In genomic region chr15:60918234-60918964, GRCh38 we compare ENCODE assay signal across 13 cellular contexts.
A peak's percentile ranks its signal among the peaks of the same experiment; 100 is the strongest.
DNase-seq lines count a peak whose midpoint lies in the region; ATAC-seq and TF ChIP-seq lines count a peak whose summit lies in the region.
"Had no signal": no experiment of that assay in that cellular context is flagged by ENCODE, and none has a peak within 500 bp of the region (broad histone marks: within the 10 kb centered on the region; RNA-seq: fewer than 3 reads in every experiment).

No MANE protein-coding gene starts in this region.

- no peak for TF ChIP-seq POLR2A in right lobe of liver (IDR thresholded peaks at IDR 0.05)

- DNase-seq in NCI-H1105 (lab: John Stamatoyannopoulos, UW) (peak; percentile 79), mammary epithelial cell (peak; percentile 12), right lobe of liver (no peak), NCI-H526 treated with DMSO at 0.1 percent for 48 hours (lab: John Stamatoyannopoulos, UW) (no peak)
- no peak for DNase-seq in activated CD4-positive, alpha-beta T cell treated with anti-CD3 and anti-CD28 coated beads for 48 hours
- no peak for DNase-seq in stimulated activated CD8-positive, alpha-beta memory T cell treated with anti-CD3 and anti-CD28 coated beads, Interleukin-4, amount 100 ng/mL, for 48 hours
- DNase-seq: activated gamma-delta T cell; effector CD8-positive, alpha-beta T cell; EL; NCI-H187 treated with DMSO at 0.1 percent for 48 hours; SIG-M5 had no signal

- ATAC-seq in right lobe of liver, result no peak

- H3K4me1 ChIP-seq in mammary epithelial cell (ENCODE audit: insufficient read depth, low read length) (no peaks in the 10 kb centered on the region), right lobe of liver (peaks cover 0 to 49% (median 14%) of the 10 kb centered on the region in 4 donors)

- H3K4me3 ChIP-seq in mammary epithelial cell (replicated peaks in 1 of 3; ENCODE audit: insufficient read depth in 1 of 3, low read depth in 2 of 3, low read length in 3 of 3), result no peak overlapping the region
- H3K4me3 ChIP-seq in right lobe of liver, result no peak overlapping the region
- H3K4me3 ChIP-seq: BLaER1 treated with 17β-estradiol and CSF1 and Interleukin-3, amounts not matched to agents 10 nM and 100 nM had no signal

- H3K4me2 ChIP-seq in mammary epithelial cell (ENCODE audit: insufficient read depth, low read depth, low read length), result no peak overlapping the region

- dilution Hi-C loops in mammary epithelial cell (cut with HindIII; ENCODE audit: low sequenced_read_pairs), result no loop called here

- in situ Hi-C loops in mammary epithelial cell (cut with MboI; ENCODE audit: low sequenced_read_pairs in 2 of 2), result no loop called here

- CTCF ChIA-PET in mammary epithelial cell (lab: Charles Lee; ENCODE audit: low non-redundant PET), result no interaction called here

- H3K27ac ChIP-seq in mammary epithelial cell (ENCODE audit: insufficient read depth, low read depth, low read length) (no peak overlapping the region), right lobe of liver (peak overlapping the region in 2 of 3 donors; percentile 82 to 85), temporal lobe (ENCODE audit: low read depth, low read length) (peak overlapping the region; percentile 71)

- H3K9me3 ChIP-seq in mammary epithelial cell (replicated peaks; ENCODE audit: insufficient read depth, low read length) (no peaks in the 10 kb centered on the region), right lobe of liver (no peaks in the 10 kb centered on the region)

- H2AFZ ChIP-seq in mammary epithelial cell (ENCODE audit: low read depth, low read length), result no peak overlapping the region

- no peaks in the 10 kb centered on the region for H3K36me3 ChIP-seq in mammary epithelial cell (ENCODE audit: insufficient read depth, low read length)
- H3K36me3 ChIP-seq in right lobe of liver, result no peaks in the 10 kb centered on the region
- H3K36me3 ChIP-seq: BLaER1 treated with 17β-estradiol and CSF1 and Interleukin-3, amounts not matched to agents 10 nM and 100 nM had no signal

- TF ChIP-seq CTCF in mammary epithelial cell (conservative IDR thresholded peaks at IDR 0.05 in 1 of 2, IDR thresholded peaks at IDR 0.05 in 1 of 2; ENCODE audit: extremely low read depth in 1 of 2, insufficient read depth in 1 of 2, low read depth in 1 of 2, low read length in 2 of 2) (no peak), right lobe of liver (IDR thresholded peaks at IDR 0.05) (no peak)

- H3K27me3 ChIP-seq in mammary epithelial cell (ENCODE audit: insufficient read depth, low read length) (no peaks in the 10 kb centered on the region), right lobe of liver (no peaks in the 10 kb centered on the region)
- H3K27me3 ChIP-seq: BLaER1 treated with 17β-estradiol and CSF1 and Interleukin-3, amounts not matched to agents 10 nM and 100 nM had no signal

- no peak overlapping the region for H3K9ac ChIP-seq in mammary epithelial cell (ENCODE audit: insufficient read depth, low read length)

- no TSS peak for BruUV-seq in mammary epithelial cell (replicated peaks; lab: Mats Ljungman, UMichigan)

- intact Hi-C loops in mammary epithelial cell (cut with micrococcal nuclease) (no loop called here), right lobe of liver (cut with DNase I) (no loop called here)

- H3K79me2 ChIP-seq in mammary epithelial cell (ENCODE audit: insufficient read depth, low read length), result no peaks in the 10 kb centered on the region

- H4K20me1 ChIP-seq in mammary epithelial cell (ENCODE audit: insufficient read depth, low read length), result no peaks in the 10 kb centered on the region
- H4K20me1 ChIP-seq: BLaER1 treated with 17β-estradiol and CSF1 and Interleukin-3, amounts not matched to agents 10 nM and 100 nM had no signal

- 80% methylated on average over 5 of the region's 5 CpGs for WGBS in mammary epithelial cell (ENCODE audit: low coverage, missing lambda C conversion rate)
- WGBS in right lobe of liver (ENCODE audit: insufficient coverage, low coverage, low lambda C conversion rate, missing lambda C conversion rate), result 54% methylated on average over 5 of the region's 5 CpGs

Comparison
In these comparisons a context has a peak if more than half of its experiments do, and no peak if none do; other contexts are left out.
1. DNase-seq: peak in NCI-H1105 (single experiment) and mammary epithelial cell (single experiment); none in right lobe of liver (0 of 3), activated CD4-positive, alpha-beta T cell treated with anti-CD3 and anti-CD28 coated beads for 48 hours (single experiment), stimulated activated CD8-positive, alpha-beta memory T cell treated with anti-CD3 and anti-CD28 coated beads, Interleukin-4, amount 100 ng/mL, for 48 hours (single experiment) and NCI-H526 treated with DMSO at 0.1 percent for 48 hours (single experiment).